In genomic region chr15:46525984-46526725, GRCh38 we compare ENCODE assay signal across 17 cellular contexts.
DNase-seq lines count a peak whose midpoint lies in the region; ATAC-seq and TF ChIP-seq lines count a peak whose summit lies in the region.
"Had no signal": no experiment of that assay in that cellular context is flagged by ENCODE, and none has a peak within 500 bp of the region (broad histone marks: within the 10 kb centered on the region; RNA-seq: fewer than 3 reads in every experiment).

No MANE protein-coding gene starts in this region.

- POLR2A ChIA-PET in OCI-LY7 (lab: Charles Lee), result no interaction called here

- H2AFZ ChIP-seq in hepatocyte (no peak overlapping the region), OCI-LY7 (ENCODE audit: low read length) (no peak overlapping the region)

- TF ChIP-seq CTCF in hepatocyte (IDR thresholded peaks at IDR 0.05; ENCODE audit: poor library complexity) (no peak), OCI-LY7 (conservative IDR thresholded peaks at IDR 0.05; ENCODE audit: low read length) (no peak)

- H3K36me3 ChIP-seq in hepatocyte (replicated peaks; ENCODE audit: insufficient read depth, low read depth) (no peaks in the 10 kb centered on the region), OCI-LY7 (ENCODE audit: insufficient read depth, low read length) (no peaks in the 10 kb centered on the region)

- no TSS peak for BruUV-seq in OCI-LY7 (replicated peaks; lab: Mats Ljungman, UMichigan)

- H3K79me2 ChIP-seq in hepatocyte (no peaks in the 10 kb centered on the region), OCI-LY7 (ENCODE audit: insufficient read depth, low read depth, low read length) (no peaks in the 10 kb centered on the region)

- H3K9me2 ChIP-seq in hepatocyte (replicated peaks; ENCODE audit: insufficient read depth), result no peaks in the 10 kb centered on the region
- H3K9me2 ChIP-seq in OCI-LY7 (ENCODE audit: insufficient read depth, low read length), result no peaks in the 10 kb centered on the region

- WGBS in hepatocyte (ENCODE audit: low lambda C conversion rate, missing lambda C conversion rate), result 76% methylated on average over 3 of the region's 3 CpGs

- CTCF ChIA-PET in OCI-LY7 (lab: Charles Lee; ENCODE audit: unreplicated experiment), result no interaction called here

- H3K4me3 ChIP-seq in hepatocyte (no peak overlapping the region), OCI-LY7 (ENCODE audit: low read depth, low read length, poor library complexity, severe bottlenecking) (no peak overlapping the region)

- intact Hi-C loops in OCI-LY7 (cut with micrococcal nuclease; ENCODE audit: unreplicated experiment), result no loop called here

- no peaks in the 10 kb centered on the region for H3K27me3 ChIP-seq in hepatocyte

- H3K4me2 ChIP-seq in hepatocyte (peak overlapping the region; percentile 16), OCI-LY7 (ENCODE audit: low read length) (no peak overlapping the region)

- H3K27ac ChIP-seq in hepatocyte (peak overlapping the region; percentile 26), OCI-LY7 (ENCODE audit: low read depth, low read length, poor library complexity, severe bottlenecking) (no peak overlapping the region)

- ATAC-seq in GM18517 (IDR thresholded peaks at IDR 0.05; ENCODE audit: unreplicated experiment), result no peak
- ATAC-seq in GM18909 (IDR thresholded peaks at IDR 0.05; ENCODE audit: poor library complexity, unreplicated experiment), result no peak
- ATAC-seq: CD8-positive, alpha-beta T cell had no signal

- peak; percentile 31 for DNase-seq in DMS53 (lab: John Stamatoyannopoulos, UW)
- no peak for DNase-seq in DMS53 treated with DMSO at 0.1 percent for 48 hours (lab: John Stamatoyannopoulos, UW; ENCODE audit: unreplicated experiment)
- peak; percentile 4 for DNase-seq in NCI-H526 treated with DMSO at 0.1 percent for 48 hours (lab: John Stamatoyannopoulos, UW)
- no peak for DNase-seq in hepatocyte (ENCODE audit: low spot score)
- peak; percentile 15 for DNase-seq in renal cortical epithelial cell (ENCODE audit: low read depth)
- DNase-seq in OCI-LY7 (ENCODE audit: low spot score), result no peak
- DNase-seq: 8988T; AML-193; C1 segment of cervical spinal cord; CD8-positive, alpha-beta T cell; Karpas-422; NCI-H187; NCI-H226; NCI-H510A treated with DMSO at 0.1 percent for 48 hours; Right ventricle myocardium superior had no signal

- H4K20me1 ChIP-seq in hepatocyte (ENCODE audit: insufficient read depth, poor library complexity, severe bottlenecking) (no peaks in the 10 kb centered on the region), OCI-LY7 (ENCODE audit: insufficient read depth, low read length) (no peaks in the 10 kb centered on the region)

- H3K9me3 ChIP-seq in hepatocyte (ENCODE audit: low read depth) (no peaks in the 10 kb centered on the region), OCI-LY7 (ENCODE audit: low read length) (no peaks in the 10 kb centered on the region)

- H3K4me1 ChIP-seq in hepatocyte (ENCODE audit: insufficient read depth) (peaks cover 10% of the 10 kb centered on the region), OCI-LY7 (ENCODE audit: insufficient read depth, low read length, poor library complexity, severe bottlenecking) (no peaks in the 10 kb centered on the region)

Comparison
In these comparisons a context has a peak if more than half of its experiments do, and no peak if none do; other contexts are left out.
1. DNase-seq: peak in DMS53 (single experiment), NCI-H526 treated with DMSO at 0.1 percent for 48 hours (single experiment) and renal cortical epithelial cell (single experiment); none in DMS53 treated with DMSO at 0.1 percent for 48 hours (single experiment), hepatocyte (single experiment) and OCI-LY7 (single experiment).